In genomic region chr3:157447026-157447694, GRCh38 we compare ENCODE assay signal across 1 cellular context.
TF ChIP-seq lines count a peak whose summit lies in the region.

No MANE protein-coding gene starts in this region.

TF ChIP-seq in GM12878, 131 proteins besides CTCF, POLR2A, EP300 and RAD21:
- TF ChIP-seq SUZ12 (IDR thresholded peaks at IDR 0.05; ENCODE audit: unreplicated experiment) (no peak), NRF1 (conservative IDR thresholded peaks at IDR 0.05; ENCODE audit: low read depth, low read length) (no peak), IKZF1 (conservative IDR thresholded peaks at IDR 0.05) (no peak), ZNF384 (IDR thresholded peaks at IDR 0.05; ENCODE audit: borderline replicate concordance, low read depth, low read length) (no peak), PAX8 (IDR thresholded peaks at IDR 0.05) (no peak)
